ENCODE assay signal across 16 cellular contexts in the genomic region with DNA sequence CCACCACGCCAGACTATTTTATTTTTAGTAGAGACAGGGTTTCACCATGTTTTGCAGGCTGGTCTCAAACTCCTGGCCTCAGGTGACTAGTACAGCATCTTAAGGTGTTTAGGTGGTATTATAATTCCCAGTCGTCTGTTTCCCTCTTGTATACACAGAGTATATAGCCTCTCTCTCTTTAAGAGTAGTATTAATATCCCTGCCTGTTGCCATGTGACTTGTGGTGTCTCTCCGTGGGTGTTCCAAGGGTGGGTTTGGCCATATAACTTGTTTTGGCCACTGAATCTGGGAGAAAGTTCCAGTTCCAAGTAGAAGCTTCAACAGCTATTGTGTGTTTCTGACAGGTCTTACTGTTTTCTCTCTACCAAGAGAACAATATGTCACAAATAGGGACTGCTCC.
"Had no signal": no experiment of that assay in that cellular context is flagged by ENCODE, and none has a peak within 500 bp of the region (broad histone marks: within the 10 kb centered on the region; RNA-seq: fewer than 3 reads in every experiment).

No MANE protein-coding gene starts in this region.

- H3K9me3 ChIP-seq: ascending aorta, esophagus muscularis mucosa, heart right ventricle, left lung, mucosa of descending colon, SK-N-SH, testis had no signal

- H3K36me3 ChIP-seq: ascending aorta, esophagus muscularis mucosa, heart right ventricle, left lung had no signal

- H3K4me3 ChIP-seq: ascending aorta, esophagus muscularis mucosa, heart right ventricle, left lung, mucosa of descending colon, testis had no signal

- H3K9ac ChIP-seq: SK-N-SH had no signal

- H3K9me2 ChIP-seq: SK-N-SH had no signal

- ATAC-seq: activated T-cell treated with anti-CD3 and anti-CD28 coated beads, Interleukin-2, amount 50 U/mL, for 4 hours; left lung; mucosa of descending colon; naive thymus-derived CD4-positive, alpha-beta T cell; T-cell had no signal

- H3K27me3 ChIP-seq: ascending aorta, esophagus muscularis mucosa, heart right ventricle, left lung, testis had no signal

- DNase-seq: activated CD4-positive, alpha-beta T cell treated with anti-CD3 and anti-CD28 coated beads, Interleukin-2, amount 10 ng/mL, durations not matched to agents 24 days and 14 days; activated CD8-positive, alpha-beta memory T cell treated with anti-CD3 and anti-CD28 coated beads, Interleukin-2, amount 50 U/mL, for 4 hours; activated naive CD4-positive, alpha-beta T cell treated with anti-CD3 and anti-CD28 coated beads, Interleukin-2, amount 50 U/mL, for 16 hours; activated T-cell treated with anti-CD3 and anti-CD28 coated beads, Interleukin-2, amount 50 U/mL, for 4 hours; effector CD8-positive, alpha-beta T cell; heart right ventricle; left lung; mucosa of descending colon; naive thymus-derived CD4-positive, alpha-beta T cell; posterior cingulate gyrus; SK-N-SH; stimulated activated naive CD4-positive, alpha-beta T cell treated with Interleukin-2 at 50 U/mL for 16 hours; T-cell; testis had no signal

- H3K27ac ChIP-seq: ascending aorta, esophagus muscularis mucosa, testis had no signal
